ENCODE assay signal across 8 cellular contexts in genomic region chr11:95788921-95789505, GRCh38. TPM values are rescaled to one million over a fixed set of nuclear protein-coding genes. Genes with fewer than 3 reads are reported as not detected.
DNase-seq lines count a peak whose midpoint lies in the region; ATAC-seq and TF ChIP-seq lines count a peak whose summit lies in the region.

No MANE protein-coding gene starts in this region.

- peak; percentile 30 for DNase-seq in AG08396 (ENCODE audit: low spot score)
- peak; percentile 36 for DNase-seq in NCI-H1092 (lab: John Stamatoyannopoulos, UW)
- peak; percentile 8 for DNase-seq in activated T-cell treated with anti-CD3 and anti-CD28 coated beads, Interleukin-2, amount 50 U/mL, for 4 hours
- peak; percentile 43 for DNase-seq in fibroblast of the aortic adventitia (ENCODE audit: low read depth)
- peak; percentile 17 for DNase-seq in non-pigmented ciliary epithelial cell (ENCODE audit: low read depth)
- no peak for DNase-seq in activated effector memory CD4-positive, alpha-beta T cell treated with anti-CD3 and anti-CD28 coated beads, Interleukin-2, amount 50 U/mL, for 16 hours

- peaks cover 15% of the 10 kb centered on the region for H3K36me3 Mint-ChIP-seq in activated T-cell treated with anti-CD3 and anti-CD28 coated beads, Interleukin-2, amount 50 U/mL, for 4 hours (ENCODE audit: insufficient read depth)

- H3K27me3 Mint-ChIP-seq in activated T-cell treated with anti-CD3 and anti-CD28 coated beads, Interleukin-2, amount 50 U/mL, for 4 hours (ENCODE audit: low read depth), result no peaks in the 10 kb centered on the region

- no peak for ATAC-seq in activated T-cell treated with anti-CD3 and anti-CD28 coated beads, Interleukin-2, amount 50 U/mL, for 4 hours
- no peak for ATAC-seq in GM18868 (IDR thresholded peaks at IDR 0.05; ENCODE audit: unreplicated experiment)

- TF ChIP-seq CTCF in GM12873 (IDR thresholded peaks at IDR 0.05; ENCODE audit: insufficient read depth, low read depth, low read length, missing control alignments), result peak; percentile 49
- peak; percentile 53 for TF ChIP-seq CTCF in fibroblast of the aortic adventitia (IDR thresholded peaks at IDR 0.05; ENCODE audit: insufficient read depth, low read length)

- H3K4me3 Mint-ChIP-seq in activated T-cell treated with anti-CD3 and anti-CD28 coated beads, Interleukin-2, amount 50 U/mL, for 4 hours, result peak overlapping the region; percentile 97

- H3K4me3 ChIP-seq in fibroblast of the aortic adventitia (ENCODE audit: low read depth, low read length), result peak overlapping the region; percentile 87

- no peaks in the 10 kb centered on the region for H3K9me3 Mint-ChIP-seq in activated T-cell treated with anti-CD3 and anti-CD28 coated beads, Interleukin-2, amount 50 U/mL, for 4 hours

- H3K4me1 Mint-ChIP-seq in activated T-cell treated with anti-CD3 and anti-CD28 coated beads, Interleukin-2, amount 50 U/mL, for 4 hours (ENCODE audit: low read depth), result peaks cover 46% of the 10 kb centered on the region

RNA-seq across cellular contexts. Expression of gene FAM76B, which starts 0.6 kb away (rescaled TPM):
- total RNA-seq in activated T-cell treated with anti-CD3 and anti-CD28 coated beads, Interleukin-2, amount 50 U/mL, for 4 hours, result 10 to 100 TPM; 19.8 to 25.3 (median 23.2) TPM
- 19.3 and 26.2 TPM in 2 replicates for total RNA-seq in fibroblast of the aortic adventitia (ENCODE audit: low replicate concordance)

RNA-seq across cellular contexts. Expression of gene CEP57, which starts 1.3 kb away (rescaled TPM):
- total RNA-seq in activated T-cell treated with anti-CD3 and anti-CD28 coated beads, Interleukin-2, amount 50 U/mL, for 4 hours, result 10 to 100 TPM; 27.7 to 40.1 (median 39.0) TPM
- 26.8 and 68.1 TPM in 2 replicates for total RNA-seq in fibroblast of the aortic adventitia (ENCODE audit: low replicate concordance)
